Comparison of ENCODE assay signal across 14 cellular contexts in genomic region chr2:130190237-130190636, GRCh38. TPM values are rescaled to one million over a fixed set of nuclear protein-coding genes. Genes with fewer than 3 reads are reported as not detected.
DNase-seq lines count a peak whose midpoint lies in the region; ATAC-seq and TF ChIP-seq lines count a peak whose summit lies in the region.
"Had no signal": no experiment of that assay in that cellular context is flagged by ENCODE, and none has a peak within 500 bp of the region (broad histone marks: within the 10 kb centered on the region; RNA-seq: fewer than 3 reads in every experiment).

No MANE protein-coding gene starts in this region.

- ATAC-seq in GM18873 (IDR thresholded peaks at IDR 0.05; ENCODE audit: low FRiP score, unreplicated experiment) (no peak), GM21390 (IDR thresholded peaks at IDR 0.05; ENCODE audit: unreplicated experiment) (no peak)
- ATAC-seq: GM12878 had no signal

- DNase-seq in NCI-H748 (lab: John Stamatoyannopoulos, UW; ENCODE audit: unreplicated experiment), result peak; percentile 57
- DNase-seq in NCI-H748 treated with DMSO at 0.1 percent for 48 hours (lab: John Stamatoyannopoulos, UW), result no peak
- DNase-seq in mucosa of gallbladder (ENCODE audit: low spot score), result peak; percentile 6
- no peak for DNase-seq in ureter (ENCODE audit: low spot score)
- DNase-seq: AML-193; CD4-positive, CD25-positive, alpha-beta regulatory T cell; DMS53; GM23248; IMR-90; KG1 had no signal

- 0 out of 2 replicates have a peak, but pooled peaks have one; percentile 16 for TF ChIP-seq POLR2A in Raji (IDR thresholded peaks at IDR 0.05; ENCODE audit: insufficient read depth, low read depth, low read length)

RNA-seq across cellular contexts. Expression of gene TUBA3E, which starts 8.0 kb away (rescaled TPM):
- total RNA-seq in mucosa of gallbladder (not detected), ureter (not detected)
- total RNA-seq: CD4-positive, CD25-positive, alpha-beta regulatory T cell; GM12878; GM23248; IMR-90 had no signal

RNA-seq across cellular contexts. Expression of gene MZT2B, which starts 8.2 kb away (rescaled TPM):
- total RNA-seq in mucosa of gallbladder, result 220 TPM
- 165 TPM for total RNA-seq in ureter

RNA-seq across cellular contexts. Expression of gene SMPD4, which starts 8.8 kb away (rescaled TPM):
- total RNA-seq in mucosa of gallbladder, result 42.1 TPM
- total RNA-seq in ureter, result 39.6 TPM

RNA-seq across cellular contexts. Expression of gene CCDC74B, which starts 45.3 kb away (rescaled TPM):
- total RNA-seq in mucosa of gallbladder (3.4 TPM), ureter (1.7 TPM)
- total RNA-seq: CD4-positive, CD25-positive, alpha-beta regulatory T cell had no signal

Comparison
In these comparisons a context has a peak if more than half of its experiments do, and no peak if none do; other contexts are left out.
1. DNase-seq: peak in NCI-H748 (single experiment) and mucosa of gallbladder (single experiment); none in NCI-H748 treated with DMSO at 0.1 percent for 48 hours (single experiment) and ureter (single experiment).